Comparison of ENCODE assay signal across 9 cellular contexts in genomic region chr2:20661028-20661980, GRCh38. TPM values are rescaled to one million over a fixed set of nuclear protein-coding genes. Genes with fewer than 3 reads are reported as not detected.
DNase-seq lines count a peak whose midpoint lies in the region; ATAC-seq, FAIRE-seq and TF ChIP-seq lines count a peak whose summit lies in the region.
"Had no signal": no experiment of that assay in that cellular context is flagged by ENCODE, and none has a peak within 500 bp of the region (broad histone marks: within the 10 kb centered on the region; RNA-seq: fewer than 3 reads in every experiment).

No MANE protein-coding gene starts in this region.

- H3K9ac ChIP-seq in GM12878 (ENCODE audit: control insufficient read depth, insufficient read depth, low read length) (no peak overlapping the region), smooth muscle cell (ENCODE audit: low read depth) (no peak overlapping the region)

- H3K79me2 ChIP-seq in GM12878 (ENCODE audit: control insufficient read depth, insufficient read depth, low read length) (no peaks in the 10 kb centered on the region), hepatocyte (no peaks in the 10 kb centered on the region), smooth muscle cell (ENCODE audit: low read depth) (no peaks in the 10 kb centered on the region)

- H3K9me2 ChIP-seq in hepatocyte (replicated peaks; ENCODE audit: insufficient read depth), result no peaks in the 10 kb centered on the region

- no peaks in the 10 kb centered on the region for H3F3A ChIP-seq in smooth muscle cell (ENCODE audit: low read depth)

- H3K4me2 ChIP-seq in GM12878 (ENCODE audit: control insufficient read depth, insufficient read depth) (no peak overlapping the region), hepatocyte (no peak overlapping the region), smooth muscle cell (no peak overlapping the region)

- H4K20me1 ChIP-seq in GM12878 (ENCODE audit: control insufficient read depth, insufficient read depth) (0 out of 2 replicates have a peak, but pooled peaks cover 2% of the 10 kb centered on the region), hepatocyte (ENCODE audit: insufficient read depth, poor library complexity, severe bottlenecking) (no peaks in the 10 kb centered on the region), smooth muscle cell (ENCODE audit: low read depth) (no peaks in the 10 kb centered on the region)

- no peaks in the 10 kb centered on the region for H3K4me1 ChIP-seq in HEK293 (ENCODE audit: control insufficient read depth, insufficient read depth, low read length)
- peaks cover 9% of the 10 kb centered on the region; the same call in 1 of the 2 replicates for H3K4me1 ChIP-seq in GM12878 (ENCODE audit: control insufficient read depth, insufficient read depth, low read length)
- H3K4me1 ChIP-seq in hepatocyte (ENCODE audit: insufficient read depth), result peaks cover 2% of the 10 kb centered on the region
- peaks cover 4% of the 10 kb centered on the region for H3K4me1 ChIP-seq in smooth muscle cell (ENCODE audit: low read depth)

- TF ChIP-seq RAD21 in GM12878 (IDR thresholded peaks at IDR 0.05; ENCODE audit: insufficient read depth, low read depth, low read length), result peak; percentile 99

- in situ Hi-C loops in GM12878 (cut with MboI), result loop anchor here (5.0 to 25.0 kb wide), 2 partner anchors 301 to 451 kb away; partner anchors contain the start of gene TDRD15

- no peak for TF ChIP-seq EP300 in GM12878 (IDR thresholded peaks at IDR 0.05; ENCODE audit: borderline replicate concordance in 1 of 2, control insufficient read depth in 1 of 2, low read depth in 2 of 2, low read length in 2 of 2)

- SMC1A ChIA-PET in GM12878 (lab: Charles Lee; ENCODE audit: uncharacterized antibody, unreplicated experiment), result interaction anchor here (0.5 to 5.5 kb wide), 20 partner anchors 10 to 456 kb away, joined by 3 to 101 read pairs (median 4); partner anchors contain the start of genes HS1BP3 and LDAH

- peak; percentile 98 for FAIRE-seq in GM12878 (lab: Jason Lieb, UNC)
- FAIRE-seq: A204.1 had no signal

- no peak overlapping the region for H2AFZ ChIP-seq in GM12878 (ENCODE audit: control insufficient read depth, low read depth, low read length)
- no peak overlapping the region for H2AFZ ChIP-seq in hepatocyte
- H2AFZ ChIP-seq in smooth muscle cell (ENCODE audit: low read depth), result no peak overlapping the region

- ATAC-seq in GM12878, result peak; percentile 79

- TF ChIP-seq POLR2A in GM12878 (IDR thresholded peaks at IDR 0.05; ENCODE audit: low read depth, low read length), result no peak

- intact Hi-C loops in GM12878 (cut with micrococcal nuclease; ENCODE audit: unreplicated experiment), result loop anchor here (1.0 to 2.0 kb wide), 3 partner anchors 302 to 457 kb away; no protein-coding TSS in a partner anchor

- H3K9me3 ChIP-seq in HEK293 (ENCODE audit: control insufficient read depth, insufficient read depth, low read depth, low read length) (no peaks in the 10 kb centered on the region), GM12878 (replicated peaks; ENCODE audit: control insufficient read depth, insufficient read depth, low read length) (no peaks in the 10 kb centered on the region), hepatocyte (ENCODE audit: low read depth) (no peaks in the 10 kb centered on the region), smooth muscle cell (replicated peaks; ENCODE audit: low read depth) (no peaks in the 10 kb centered on the region)

- DNase-seq in DMS 273 (lab: John Stamatoyannopoulos, UW; ENCODE audit: unreplicated experiment) (peak; percentile 83), DMS 273 treated with DMSO at 0.1 percent for 48 hours (lab: John Stamatoyannopoulos, UW) (no peak), NAMALWA (ENCODE audit: low spot score) (peak; percentile 82), T-helper 22 cell (ENCODE audit: low read depth) (peak; percentile 30), GM12878 (ENCODE audit: low read depth, low spot score) (peak; percentile 46), hepatocyte (ENCODE audit: low spot score) (peak; percentile 78), smooth muscle cell (lab: John Stamatoyannopoulos, UW; ENCODE audit: unreplicated experiment) (no peak)

- CTCF ChIA-PET in HEK293 (lab: Yijun Ruan, JAX) (interaction anchor here (0.6 to 6.5 kb wide), 76 partner anchors 9 to 1962 kb away, joined by 3 to 147 read pairs (median 4); partner anchors contain the start of gene HS1BP3), GM12878 (lab: Yijun Ruan, JAX) (interaction anchor here (0.6 to 6.8 kb wide), 44 partner anchors 10 to 656 kb away, joined by 3 to 218 read pairs (median 4); partner anchors contain the start of gene HS1BP3)

- 12% methylated on average over 9 of the region's 9 CpGs for WGBS in GM12878 (ENCODE audit: insufficient coverage, insufficient replicate concordance, low lambda C conversion rate, missing lambda C conversion rate)
- 29% methylated on average over 9 of the region's 9 CpGs for WGBS in hepatocyte (ENCODE audit: low lambda C conversion rate, missing lambda C conversion rate)
- 32% methylated on average over 9 of the region's 9 CpGs for WGBS in smooth muscle cell (ENCODE audit: low lambda C conversion rate)

- H3K4me3 ChIP-seq in HEK293 (ENCODE audit: low read depth, low read length), result no peak overlapping the region
- no peak overlapping the region for H3K4me3 ChIP-seq in GM12878
- H3K4me3 ChIP-seq in hepatocyte, result no peak overlapping the region
- no peak overlapping the region for H3K4me3 ChIP-seq in smooth muscle cell

- TF ChIP-seq CTCF in HEK293 (tag by site-specific recombination; IDR thresholded peaks at IDR 0.05) (peak; percentile 86), GM12878 (IDR thresholded peaks at IDR 0.05 in 2 of 3, conservative IDR thresholded peaks at IDR 0.05 in 1 of 3; ENCODE audit: control insufficient read depth in 2 of 3, extremely low read depth in 1 of 3, insufficient read depth in 1 of 3, low read depth in 3 of 3, low read length in 3 of 3) (peak; percentile 95 to 97 (median 97); a peak in 5 of 6 replicates), hepatocyte (IDR thresholded peaks at IDR 0.05; ENCODE audit: poor library complexity) (peak; percentile 96), smooth muscle cell (IDR thresholded peaks at IDR 0.05; ENCODE audit: borderline replicate concordance, insufficient read depth, poor library complexity, severe bottlenecking) (peak; percentile 95)

- BruUV-seq in GM12878 (replicated peaks; lab: Mats Ljungman, UMichigan), result no TSS peak

- H3K27me3 ChIP-seq in GM12878 (replicated peaks in 1 of 2; ENCODE audit: control insufficient read depth in 2 of 2, insufficient read depth in 2 of 2, low read length in 1 of 2) (peaks cover 6 to 16% of the 10 kb centered on the region in 2 experiments), hepatocyte (peaks cover 73% of the 10 kb centered on the region), smooth muscle cell (ENCODE audit: low read depth) (peaks cover 90% of the 10 kb centered on the region)

- RAD21 ChIA-PET in GM12878 (lab: Charles Lee; ENCODE audit: unreplicated experiment), result interaction anchor here (1.2 to 2.9 kb wide), 10 partner anchors 11 to 656 kb away, joined by 3 to 68 read pairs (median 4); partner anchors contain the start of gene HS1BP3

- H3K36me3 ChIP-seq in HEK293 (ENCODE audit: control insufficient read depth in 2 of 2, insufficient read depth in 1 of 2, low read length in 2 of 2) (no peaks in the 10 kb centered on the region), GM12878 (ENCODE audit: control insufficient read depth in 2 of 2, insufficient read depth in 2 of 2, low read length in 1 of 2) (no peaks in the 10 kb centered on the region), hepatocyte (replicated peaks; ENCODE audit: insufficient read depth, low read depth) (no peaks in the 10 kb centered on the region), smooth muscle cell (ENCODE audit: low read depth) (no peaks in the 10 kb centered on the region)

- no peak overlapping the region for H3K27ac ChIP-seq in HEK293 (ENCODE audit: extremely low read depth, low read depth, low read length)
- H3K27ac ChIP-seq in GM12878 (ENCODE audit: control insufficient read depth, insufficient read depth), result no peak overlapping the region
- no peak overlapping the region for H3K27ac ChIP-seq in hepatocyte
- H3K27ac ChIP-seq in smooth muscle cell (ENCODE audit: low read depth), result no peak overlapping the region

- POLR2A ChIA-PET in HEK293 (lab: Yijun Ruan, JAX), result interaction anchor here (1.0 to 1.5 kb wide), 4 partner anchors 10 to 214 kb away, joined by 3 to 5 read pairs (median 4); partner anchors contain the start of genes HS1BP3, LDAH and RHOB
- POLR2A ChIA-PET in GM12878 (lab: Charles Lee), result interaction anchor here (1.8 kb wide), 1 partner anchor 302 kb away, joined by 6 read pairs; no protein-coding TSS in a partner anchor

RNA-seq across cellular contexts. Expression of gene GDF7, which starts 5.6 kb away (rescaled TPM):
- not detected in 2 replicates for total RNA-seq in GM12878 (2013; cell fraction: nucleolus; rRNA removed)
- total RNA-seq in GM12878 (2014; rRNA removed) (0.05 and 0.11 TPM in 2 replicates), GM12878 (2014; rRNA removed; fragmentation: Illumina TruSeq; extraction: Trizol) (0.04 and 0.05 TPM in 2 replicates), GM12878 (2021) (0.05 and 0.08 TPM in 2 replicates), hepatocyte (0.24 and 0.37 TPM in 2 replicates), smooth muscle cell (under 0.01 and 0.27 TPM in 2 replicates)
- polyA plus RNA-seq in GM12878 (2011; ENCODE audit: low read depth), result 0.16 TPM
- polyA plus RNA-seq in GM12878 (2011; rRNA removed) (not detected in 2 replicates), GM12878 (2014; fragmentation: Illumina TruSeq; extraction: Trizol) (0.04 and 0.05 TPM in 2 replicates), GM12878 (2014; fragmentation: Nextera tagmentation; extraction: Ambion mirVana) (under 1 TPM; 0.02 TPM), GM12878 (2014; rRNA removed) (0.04 and 0.06 TPM in 2 replicates), GM12878 (2016; fragmentation: Nextera tagmentation; extraction: Ambion mirVana) (under 1 TPM; 0.04 to 0.08 TPM), hepatocyte (0.10 and 0.24 TPM in 2 replicates), smooth muscle cell (not detected in 2 replicates)
- 0.01 and 0.02 TPM in 2 replicates for polyA plus RNA-seq in GM12878 (2011; cell fraction: cytosol; rRNA removed)
- 0.03 TPM in 2 replicates for polyA plus RNA-seq in GM12878 (2011; cell fraction: nucleus; rRNA removed)
- polyA plus RNA-seq in GM12878 (2012), result 0.13 and 0.16 TPM in 2 replicates
- under 0.01 TPM in 1 of 2 replicates, not detected in the other for polyA minus RNA-seq in GM12878 (2011; rRNA and poly(A)+ RNA removed)
- polyA minus RNA-seq in GM12878 (2011; cell fraction: cytosol; rRNA and poly(A)+ RNA removed), result not detected in 2 replicates
- polyA minus RNA-seq in GM12878 (2011; cell fraction: nucleus; rRNA and poly(A)+ RNA removed), result not detected in 2 replicates

RNA-seq across cellular contexts. Expression of gene HS1BP3, which starts 10.4 kb away (rescaled TPM):
- total RNA-seq in GM12878 (2013; cell fraction: nucleolus; rRNA removed), result 22.1 and 26.1 TPM in 2 replicates
- 5.0 TPM in 2 replicates for total RNA-seq in GM12878 (2014; rRNA removed)
- total RNA-seq in GM12878 (2014; rRNA removed; fragmentation: Illumina TruSeq; extraction: Trizol), result 3.5 and 3.6 TPM in 2 replicates
- total RNA-seq in GM12878 (2021), result 4.8 and 5.3 TPM in 2 replicates
- polyA plus RNA-seq in GM12878 (2011; ENCODE audit: low read depth), result 1.8 TPM
- 3.5 and 6.2 TPM in 2 replicates for polyA plus RNA-seq in GM12878 (2011; rRNA removed)
- 7.0 and 7.7 TPM in 2 replicates for polyA plus RNA-seq in GM12878 (2011; cell fraction: cytosol; rRNA removed)
- polyA plus RNA-seq in GM12878 (2011; cell fraction: nucleus; rRNA removed), result 18.3 and 19.8 TPM in 2 replicates
- polyA plus RNA-seq in GM12878 (2012), result 6.2 and 7.2 TPM in 2 replicates
- polyA plus RNA-seq in GM12878 (2014; fragmentation: Illumina TruSeq; extraction: Trizol), result 3.8 TPM in 2 replicates
- under 1 TPM; 0.47 to 0.57 TPM for polyA plus RNA-seq in GM12878 (2014; fragmentation: Nextera tagmentation; extraction: Ambion mirVana)
- polyA plus RNA-seq in GM12878 (2014; rRNA removed), result 5.0 and 5.6 TPM in 2 replicates
- 1 to 10 TPM; 4.3 to 7.2 TPM for polyA plus RNA-seq in GM12878 (2016; fragmentation: Nextera tagmentation; extraction: Ambion mirVana)
- polyA minus RNA-seq in GM12878 (2011; rRNA and poly(A)+ RNA removed), result 4.7 and 10.1 TPM in 2 replicates
- polyA minus RNA-seq in GM12878 (2011; cell fraction: cytosol; rRNA and poly(A)+ RNA removed), result 2.2 and 3.1 TPM in 2 replicates
- 12.8 and 18.7 TPM in 2 replicates for polyA minus RNA-seq in GM12878 (2011; cell fraction: nucleus; rRNA and poly(A)+ RNA removed)
- total RNA-seq in hepatocyte, result 25.8 and 26.8 TPM in 2 replicates
- 26.3 and 29.6 TPM in 2 replicates for polyA plus RNA-seq in hepatocyte
- total RNA-seq in smooth muscle cell, result 9.3 and 12.7 TPM in 2 replicates
- 20.1 and 20.4 TPM in 2 replicates for polyA plus RNA-seq in smooth muscle cell

Comparison
In these comparisons a context has a peak if more than half of its experiments do, and no peak if none do; other contexts are left out.
1. DNase-seq: peak in DMS 273 (single experiment), NAMALWA (single experiment), T-helper 22 cell (single experiment), GM12878 (single experiment) and hepatocyte (single experiment); none in DMS 273 treated with DMSO at 0.1 percent for 48 hours (single experiment) and smooth muscle cell (single experiment).
2. Peak in every context shown above with its lines, with median percentiles within 50 percentile points of each other: CTCF ChIP-seq.